ENCODE assay signal across 1 cellular context in the genomic region with DNA sequence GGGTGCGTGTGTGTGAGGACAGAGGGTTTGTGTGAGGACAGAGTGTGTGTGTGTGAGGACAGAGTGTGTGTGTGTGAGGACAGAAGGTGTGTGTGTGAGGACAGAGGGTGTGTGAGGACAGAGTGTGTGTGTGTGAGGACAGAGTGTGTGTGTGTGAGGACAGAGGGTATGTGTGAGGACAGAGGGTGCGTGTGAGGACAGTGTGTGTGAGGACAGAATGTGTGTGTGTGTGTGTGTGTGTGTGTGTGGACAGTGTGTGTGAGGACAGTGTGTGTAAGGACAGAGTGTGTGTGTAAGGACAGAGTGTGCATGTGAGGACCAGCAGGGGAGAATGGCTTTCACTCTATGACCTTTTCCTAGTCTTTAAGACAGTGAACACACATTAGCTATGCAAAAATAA.
TF ChIP-seq lines count a peak whose summit lies in the region.

No MANE protein-coding gene starts in this region.

TF ChIP-seq in WTC11, 78 proteins besides CTCF, POLR2A, EP300 and RAD21 (continued from another document):
- no peak for TF ChIP-seq GABPB1 (CRISPR knock-in tag; IDR thresholded peaks at IDR 0.05)
- TF ChIP-seq FOXK1 (CRISPR knock-in tag; IDR thresholded peaks at IDR 0.05) = no peak
- TF ChIP-seq IRF2 (CRISPR knock-in tag; IDR thresholded peaks at IDR 0.05; ENCODE audit: borderline replicate concordance, low read depth) = no peak
- no peak for TF ChIP-seq JAZF1 (CRISPR knock-in tag; IDR thresholded peaks at IDR 0.05)
- TF ChIP-seq ZNF232 (CRISPR knock-in tag; IDR thresholded peaks at IDR 0.05) = no peak
- TF ChIP-seq, protein P1, sequence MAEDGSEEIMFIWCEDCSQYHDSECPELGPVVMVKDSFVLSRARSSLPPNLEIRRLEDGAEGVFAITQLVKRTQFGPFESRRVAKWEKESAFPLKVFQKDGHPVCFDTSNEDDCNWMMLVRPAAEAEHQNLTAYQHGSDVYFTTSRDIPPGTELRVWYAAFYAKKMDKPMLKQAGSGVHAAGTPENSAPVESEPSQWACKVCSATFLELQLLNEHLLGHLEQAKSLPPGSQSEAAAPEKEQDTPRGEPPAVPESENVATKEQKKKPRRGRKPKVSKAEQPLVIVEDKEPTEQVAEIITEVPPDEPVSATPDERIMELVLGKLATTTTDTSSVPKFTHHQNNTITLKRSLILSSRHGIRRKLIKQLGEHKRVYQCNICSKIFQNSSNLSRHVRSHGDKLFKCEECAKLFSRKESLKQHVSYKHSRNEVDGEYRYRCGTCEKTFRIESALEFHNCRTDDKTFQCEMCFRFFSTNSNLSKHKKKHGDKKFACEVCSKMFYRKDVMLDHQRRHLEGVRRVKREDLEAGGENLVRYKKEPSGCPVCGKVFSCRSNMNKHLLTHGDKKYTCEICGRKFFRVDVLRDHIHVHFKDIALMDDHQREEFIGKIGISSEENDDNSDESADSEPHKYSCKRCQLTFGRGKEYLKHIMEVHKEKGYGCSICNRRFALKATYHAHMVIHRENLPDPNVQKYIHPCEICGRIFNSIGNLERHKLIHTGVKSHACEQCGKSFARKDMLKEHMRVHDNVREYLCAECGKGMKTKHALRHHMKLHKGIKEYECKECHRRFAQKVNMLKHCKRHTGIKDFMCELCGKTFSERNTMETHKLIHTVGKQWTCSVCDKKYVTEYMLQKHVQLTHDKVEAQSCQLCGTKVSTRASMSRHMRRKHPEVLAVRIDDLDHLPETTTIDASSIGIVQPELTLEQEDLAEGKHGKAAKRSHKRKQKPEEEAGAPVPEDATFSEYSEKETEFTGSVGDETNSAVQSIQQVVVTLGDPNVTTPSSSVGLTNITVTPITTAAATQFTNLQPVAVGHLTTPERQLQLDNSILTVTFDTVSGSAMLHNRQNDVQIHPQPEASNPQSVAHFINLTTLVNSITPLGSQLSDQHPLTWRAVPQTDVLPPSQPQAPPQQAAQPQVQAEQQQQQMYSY (CRISPR knock-in tag; IDR thresholded peaks at IDR 0.05) = no peak
